20 cellular contexts compared by ENCODE assay signal in genomic region chr3:188939799-188940198, GRCh38.
"Had no signal": no experiment of that assay in that cellular context is flagged by ENCODE, and none has a peak within 500 bp of the region (broad histone marks: within the 10 kb centered on the region; RNA-seq: fewer than 3 reads in every experiment).

No MANE protein-coding gene starts in this region.

- H3K27ac ChIP-seq: hepatocyte had no signal

- H3K4me3 ChIP-seq: esophagus muscularis mucosa, hepatocyte had no signal

- H3K27me3 ChIP-seq: esophagus muscularis mucosa, hepatocyte had no signal

- H3K9me3 ChIP-seq: esophagus muscularis mucosa, SK-N-SH had no signal

- H3K27ac Mint-ChIP-seq: activated CD4-positive, alpha-beta T cell treated with anti-CD3 and anti-CD28 coated beads, Interleukin-2, amount 10 ng/mL, durations not matched to agents 24 days and 14 days; activated CD8-positive, alpha-beta T cell treated with anti-CD3 and anti-CD28 coated beads for 36 hours; activated T-helper 2 cell treated with anti-CD3 and anti-CD28 coated beads, Interferon-gamma antibody, Interleukin-2, Interleukin-4, amounts not matched to agents 10 μg/mL and 5 μg/mL and 100 μg/mL, durations not matched to agents 14 hours and 24 hours and 36 hours; nephron progenitor cell had no signal

- DNase-seq: activated CD4-positive, alpha-beta T cell treated with anti-CD3 and anti-CD28 coated beads, Interleukin-2, amount 10 ng/mL, durations not matched to agents 24 days and 14 days; activated CD4-positive, CD25-positive, alpha-beta regulatory T cell; activated CD8-positive, alpha-beta T cell treated with anti-CD3 and anti-CD28 coated beads for 36 hours; activated naive CD4-positive, alpha-beta T cell treated with Interleukin-2 at 50 U/mL for 16 hours; activated T-cell treated with anti-CD3 and anti-CD28 coated beads, Interleukin-2, amount 50 U/mL, for 1 hour; aorta; cerebellar nuclear complex; effector memory CD4-positive, alpha-beta T cell; foreskin fibroblast; mammary epithelial cell; midbrain; nephron progenitor cell; nucleus accumbens; SK-N-SH; stimulated activated naive CD4-positive, alpha-beta T cell; T-helper 9 cell; trophoblast cell had no signal

- H3K36me3 ChIP-seq: esophagus muscularis mucosa had no signal

- ATAC-seq: activated CD8-positive, alpha-beta T cell treated with anti-CD3 and anti-CD28 coated beads for 36 hours had no signal

- H3K4me3 Mint-ChIP-seq: activated CD4-positive, alpha-beta T cell treated with anti-CD3 and anti-CD28 coated beads, Interleukin-2, amount 10 ng/mL, durations not matched to agents 24 days and 14 days; activated CD8-positive, alpha-beta T cell treated with anti-CD3 and anti-CD28 coated beads for 36 hours; nephron progenitor cell had no signal
